ENCODE assay signal across 18 cellular contexts in genomic region chr21:35366348-35367085, GRCh38.
DNase-seq lines count a peak whose midpoint lies in the region; ATAC-seq and TF ChIP-seq lines count a peak whose summit lies in the region.
"Had no signal": no experiment of that assay in that cellular context is flagged by ENCODE, and none has a peak within 500 bp of the region (broad histone marks: within the 10 kb centered on the region; RNA-seq: fewer than 3 reads in every experiment).

No MANE protein-coding gene starts in this region.

- peak overlapping the region; percentile 3 for H3K27ac Mint-ChIP-seq in stimulated activated naive B cell treated with anti-CD40 and anti-IgM and Interleukin-4, amounts not matched to agents 10 μg/mL and 1 μg/mL and 100 μg/mL, for 72 hours
- no peak overlapping the region for H3K27ac Mint-ChIP-seq in activated CD8-positive, alpha-beta T cell treated with anti-CD3 and anti-CD28 coated beads for 36 hours
- H3K27ac Mint-ChIP-seq: activated B cell treated with CpG ODN at 0.5 μM for 24 hours; CD4-positive, alpha-beta T cell had no signal

- peak; percentile 61 for DNase-seq in HCEC 1CT
- DNase-seq in astrocyte of the spinal cord (ENCODE audit: low read depth, low spot score): peak; percentile 25
- no peak for DNase-seq in right atrium auricular region (ENCODE audit: low spot score)
- DNase-seq in stimulated activated naive B cell treated with anti-CD40 and anti-IgM and Interleukin-4, amounts not matched to agents 10 μg/mL and 1 μg/mL and 100 μg/mL, for 72 hours: no peak
- DNase-seq in activated CD8-positive, alpha-beta T cell treated with anti-CD3 and anti-CD28 coated beads for 36 hours: no peak
- no peak for DNase-seq in NAMALWA (ENCODE audit: low spot score)
- DNase-seq in GDM1 (lab: John Stamatoyannopoulos, UW): no peak
- DNase-seq: activated B cell treated with CpG ODN at 0.5 μM for 24 hours; activated T-cell treated with anti-CD3 and anti-CD28 coated beads for 4 hours; CD4-positive, alpha-beta T cell; effector CD4-positive, alpha-beta T cell; hypothalamus; Karpas-422; NCI-H2081 treated with DMSO at 0.1 percent for 48 hours; substantia nigra; SW 1271 had no signal

- in situ Hi-C loops in astrocyte of the spinal cord (cut with HindIII; ENCODE audit: low sequenced_read_pairs): no loop called here

- H3K27ac ChIP-seq in right atrium auricular region: peak overlapping the region; percentile 2 to 64

- peaks cover 0 to 6% of the 10 kb centered on the region in 2 donors for H3K27me3 Mint-ChIP-seq in stimulated activated naive B cell treated with anti-CD40 and anti-IgM and Interleukin-4, amounts not matched to agents 10 μg/mL and 1 μg/mL and 100 μg/mL, for 72 hours
- H3K27me3 Mint-ChIP-seq in activated CD8-positive, alpha-beta T cell treated with anti-CD3 and anti-CD28 coated beads for 36 hours: peaks cover 2% of the 10 kb centered on the region
- H3K27me3 Mint-ChIP-seq: activated B cell treated with CpG ODN at 0.5 μM for 24 hours; CD4-positive, alpha-beta T cell had no signal

- no peak overlapping the region for H3K4me3 Mint-ChIP-seq in stimulated activated naive B cell treated with anti-CD40 and anti-IgM and Interleukin-4, amounts not matched to agents 10 μg/mL and 1 μg/mL and 100 μg/mL, for 72 hours
- no peak overlapping the region for H3K4me3 Mint-ChIP-seq in activated CD8-positive, alpha-beta T cell treated with anti-CD3 and anti-CD28 coated beads for 36 hours
- H3K4me3 Mint-ChIP-seq: activated B cell treated with CpG ODN at 0.5 μM for 24 hours; CD4-positive, alpha-beta T cell had no signal

- peaks cover 3% of the 10 kb centered on the region in 2 donors for H3K36me3 Mint-ChIP-seq in stimulated activated naive B cell treated with anti-CD40 and anti-IgM and Interleukin-4, amounts not matched to agents 10 μg/mL and 1 μg/mL and 100 μg/mL, for 72 hours
- H3K36me3 Mint-ChIP-seq in activated CD8-positive, alpha-beta T cell treated with anti-CD3 and anti-CD28 coated beads for 36 hours (ENCODE audit: low read depth): no peaks in the 10 kb centered on the region

- POLR2A ChIA-PET in activated CD8-positive, alpha-beta T cell treated with anti-CD3 and anti-CD28 coated beads for 36 hours (lab: Charles Lee): no interaction called here

- CTCF ChIA-PET in activated CD8-positive, alpha-beta T cell treated with anti-CD3 and anti-CD28 coated beads for 36 hours (lab: Charles Lee): no interaction called here

- no peaks in the 10 kb centered on the region for H3K9me3 ChIP-seq in right atrium auricular region
- H3K9me3 ChIP-seq: adrenal gland had no signal

- no peak for TF ChIP-seq CTCF in astrocyte of the spinal cord (IDR thresholded peaks at IDR 0.05; ENCODE audit: low read depth, low read length)
- no peak for TF ChIP-seq CTCF in right atrium auricular region (IDR thresholded peaks at IDR 0.05)
- TF ChIP-seq CTCF in activated CD8-positive, alpha-beta T cell treated with anti-CD3 and anti-CD28 coated beads for 36 hours (IDR thresholded peaks at IDR 0.05): no peak

- H3K4me1 ChIP-seq in right atrium auricular region: no peaks in the 10 kb centered on the region
- H3K4me1 ChIP-seq: adrenal gland had no signal

- no peaks in the 10 kb centered on the region for H3K27me3 ChIP-seq in right atrium auricular region

- H3K9me3 Mint-ChIP-seq in stimulated activated naive B cell treated with anti-CD40 and anti-IgM and Interleukin-4, amounts not matched to agents 10 μg/mL and 1 μg/mL and 100 μg/mL, for 72 hours: peaks cover 4 to 8% of the 10 kb centered on the region in 2 donors
- H3K9me3 Mint-ChIP-seq in activated CD8-positive, alpha-beta T cell treated with anti-CD3 and anti-CD28 coated beads for 36 hours: no peaks in the 10 kb centered on the region
- H3K9me3 Mint-ChIP-seq: activated B cell treated with CpG ODN at 0.5 μM for 24 hours; CD4-positive, alpha-beta T cell had no signal

- H3K36me3 ChIP-seq in right atrium auricular region: no peaks in the 10 kb centered on the region
- H3K36me3 ChIP-seq: adrenal gland had no signal

- no peak for ATAC-seq in stimulated activated naive B cell treated with anti-CD40 and anti-IgM and Interleukin-4, amounts not matched to agents 10 μg/mL and 1 μg/mL and 100 μg/mL, for 72 hours (replicated peaks)
- no peak for ATAC-seq in HG03439 (IDR thresholded peaks at IDR 0.05; ENCODE audit: unreplicated experiment)
- no peak for ATAC-seq in activated CD8-positive, alpha-beta T cell treated with anti-CD3 and anti-CD28 coated beads for 36 hours

- intact Hi-C loops in activated CD8-positive, alpha-beta T cell treated with anti-CD3 and anti-CD28 coated beads for 36 hours (cut with micrococcal nuclease): no loop called here

- no peak overlapping the region for H3K4me3 ChIP-seq in astrocyte of the spinal cord (ENCODE audit: low read depth, low read length)
- H3K4me3 ChIP-seq in right atrium auricular region: no peak overlapping the region
- H3K4me3 ChIP-seq: adrenal gland had no signal

- peaks cover 14 to 15% of the 10 kb centered on the region in 2 donors for H3K4me1 Mint-ChIP-seq in stimulated activated naive B cell treated with anti-CD40 and anti-IgM and Interleukin-4, amounts not matched to agents 10 μg/mL and 1 μg/mL and 100 μg/mL, for 72 hours
- no peaks in the 10 kb centered on the region for H3K4me1 Mint-ChIP-seq in activated CD8-positive, alpha-beta T cell treated with anti-CD3 and anti-CD28 coated beads for 36 hours (ENCODE audit: low read depth)
- H3K4me1 Mint-ChIP-seq: activated B cell treated with CpG ODN at 0.5 μM for 24 hours had no signal

Comparison
In these comparisons a context has a peak if more than half of its experiments do, and no peak if none do; other contexts are left out.
1. DNase-seq: peak in HCEC 1CT (single experiment) and astrocyte of the spinal cord (single experiment); none in right atrium auricular region (single experiment), stimulated activated naive B cell treated with anti-CD40 and anti-IgM and Interleukin-4, amounts not matched to agents 10 μg/mL and 1 μg/mL and 100 μg/mL, for 72 hours (single experiment), activated CD8-positive, alpha-beta T cell treated with anti-CD3 and anti-CD28 coated beads for 36 hours (single experiment), NAMALWA (single experiment) and GDM1 (single experiment).